5 cellular contexts compared by ENCODE assay signal in the genomic region with DNA sequence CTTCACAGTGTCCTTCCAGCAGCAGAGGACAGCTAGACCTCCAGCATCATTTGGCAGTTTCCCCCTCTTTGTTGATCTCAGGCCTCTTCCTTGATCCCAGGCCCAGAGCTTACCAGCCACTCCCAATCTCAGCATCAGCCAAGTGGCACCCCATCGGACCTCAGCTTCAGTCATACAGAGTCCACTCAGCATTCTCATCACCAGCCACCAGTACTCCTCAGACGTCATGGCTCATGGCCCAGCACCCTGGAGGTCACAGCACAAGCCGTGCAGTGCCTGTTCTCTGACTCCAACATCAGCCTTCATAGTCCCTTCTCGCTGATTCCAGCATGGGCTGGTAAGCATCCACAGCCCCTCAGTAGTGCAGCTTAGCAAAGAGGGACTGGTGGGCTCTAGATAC.
"Had no signal": no experiment of that assay in that cellular context is flagged by ENCODE, and none has a peak within 500 bp of the region (broad histone marks: within the 10 kb centered on the region; RNA-seq: fewer than 3 reads in every experiment).

No MANE protein-coding gene starts in this region.

- ATAC-seq: GM23338, HepG2 had no signal

- DNase-seq: H9, HCEC 1CT had no signal

- H2AFZ ChIP-seq: GM23338 had no signal

- H3K4me2 ChIP-seq: GM23338 had no signal

- H3K27ac ChIP-seq: HL-60 had no signal

- H3K4me3 ChIP-seq: GM23338 had no signal
